ENCODE assay signal across 8 cellular contexts in the genomic region with DNA sequence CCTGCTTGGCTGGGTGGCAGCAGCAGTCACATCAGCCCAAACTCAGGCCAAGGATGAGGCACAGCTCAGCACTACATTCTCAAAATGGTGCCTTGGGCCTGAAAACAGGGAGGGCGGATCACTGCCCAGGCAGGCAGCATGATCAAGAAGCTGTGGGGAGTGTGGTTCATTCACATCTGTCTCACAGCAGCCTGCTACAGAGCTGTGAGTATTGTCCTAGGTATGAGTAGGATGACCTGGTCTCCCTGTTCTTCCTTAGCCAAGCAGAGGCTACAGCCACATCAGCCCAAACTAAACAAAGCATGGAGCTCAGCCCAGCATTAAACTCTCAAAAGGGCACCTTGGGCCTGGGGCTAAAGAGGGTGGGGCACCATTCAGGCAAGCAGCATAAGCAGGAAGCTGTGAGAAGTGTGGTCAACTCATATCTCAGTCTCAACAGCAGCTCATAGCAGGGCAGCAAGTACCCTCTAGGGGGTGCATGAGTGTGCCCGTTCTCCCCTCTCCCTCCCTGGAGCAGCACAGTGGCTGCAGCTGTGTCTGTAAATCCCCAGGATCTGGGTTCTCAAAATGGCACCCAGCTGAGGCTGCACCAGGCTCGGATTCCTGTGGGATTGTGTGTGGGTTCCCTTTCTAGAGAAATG.
DNase-seq lines count a peak whose midpoint lies in the region; ATAC-seq, FAIRE-seq and TF ChIP-seq lines count a peak whose summit lies in the region.

No MANE protein-coding gene starts in this region.

- intact Hi-C loops in kidney (cut with DNase I): no loop called here

- H3K36me3 ChIP-seq in kidney (ENCODE audit: control insufficient read depth in 1 of 2, insufficient read depth in 2 of 2, low read length in 2 of 2) (no peaks in the 10 kb centered on the region), smooth muscle cell (ENCODE audit: low read depth) (no peaks in the 10 kb centered on the region)

- FAIRE-seq in kidney (lab: Jason Lieb, UNC): no peak

- no peak overlapping the region for H3K4me2 ChIP-seq in smooth muscle cell

- no peaks in the 10 kb centered on the region for H3K79me2 ChIP-seq in smooth muscle cell (ENCODE audit: low read depth)

- no peaks in the 10 kb centered on the region for H3K9me3 ChIP-seq in kidney (ENCODE audit: control insufficient read depth in 1 of 2, low read length in 2 of 2)
- no peaks in the 10 kb centered on the region for H3K9me3 ChIP-seq in smooth muscle cell (replicated peaks; ENCODE audit: low read depth)

- no peaks in the 10 kb centered on the region for H3F3A ChIP-seq in smooth muscle cell (ENCODE audit: low read depth)

- no peak overlapping the region for H3K4me3 ChIP-seq in kidney (ENCODE audit: low read length in 2 of 2)
- no peak overlapping the region for H3K4me3 ChIP-seq in smooth muscle cell

- WGBS in smooth muscle cell (ENCODE audit: low lambda C conversion rate): 57% methylated on average over 3 of the region's 3 CpGs

- DNase-seq in OCI-M1 (lab: John Stamatoyannopoulos, UW): peak; percentile 77
- peak; percentile 4 for DNase-seq in activated T-helper 9 cell treated with anti-CD3 and anti-CD28 coated beads, Interleukin-2, amount 50 U/mL, for 16 hours (ENCODE audit: low read depth)
- no peak for DNase-seq in kidney
- peak; percentile 44 for DNase-seq in stimulated activated naive CD8-positive, alpha-beta T cell treated with anti-CD3 and anti-CD28 coated beads, Interleukin-15, Interleukin-2, amounts not matched to agents 100 U/mL and 50 U/mL, for 24 hours
- DNase-seq in smooth muscle cell (lab: John Stamatoyannopoulos, UW; ENCODE audit: unreplicated experiment): no peak

- no peaks in the 10 kb centered on the region for H4K20me1 ChIP-seq in smooth muscle cell (ENCODE audit: low read depth)

- ATAC-seq in GM18511 (IDR thresholded peaks at IDR 0.05; ENCODE audit: unreplicated experiment) (peak; percentile 99), HG02884 (IDR thresholded peaks at IDR 0.05; ENCODE audit: unreplicated experiment) (peak; percentile 96)
- ATAC-seq in stimulated activated naive CD8-positive, alpha-beta T cell treated with anti-CD3 and anti-CD28 coated beads, Interleukin-15, Interleukin-2, amounts not matched to agents 100 U/mL and 50 U/mL, for 24 hours: peak; percentile 96

- no peak overlapping the region for H2AFZ ChIP-seq in smooth muscle cell (ENCODE audit: low read depth)

- no peak overlapping the region for H3K9ac ChIP-seq in kidney (ENCODE audit: low read length in 2 of 2)
- H3K9ac ChIP-seq in smooth muscle cell (ENCODE audit: low read depth): no peak overlapping the region

- H3K27me3 ChIP-seq in smooth muscle cell (ENCODE audit: low read depth): no peaks in the 10 kb centered on the region

- peak overlapping the region; percentile 53 for H3K27ac ChIP-seq in 22Rv1
- no peak overlapping the region for H3K27ac ChIP-seq in kidney (ENCODE audit: low read depth in 2 of 2, low read length in 2 of 2)
- no peak overlapping the region for H3K27ac ChIP-seq in smooth muscle cell (ENCODE audit: low read depth)

- peak; percentile 44 for TF ChIP-seq CTCF in 22Rv1 (IDR thresholded peaks at IDR 0.05)
- peak; percentile 2 for TF ChIP-seq CTCF in kidney (IDR thresholded peaks at IDR 0.05; ENCODE audit: borderline replicate concordance, extremely low read depth, insufficient read depth)
- TF ChIP-seq CTCF in smooth muscle cell (IDR thresholded peaks at IDR 0.05; ENCODE audit: borderline replicate concordance, insufficient read depth, poor library complexity, severe bottlenecking): no peak

- no peaks in the 10 kb centered on the region for H3K4me1 ChIP-seq in kidney (ENCODE audit: control insufficient read depth in 1 of 2, insufficient read depth in 1 of 2, low read depth in 1 of 2, low read length in 2 of 2)
- H3K4me1 ChIP-seq in smooth muscle cell (ENCODE audit: low read depth): no peaks in the 10 kb centered on the region

Comparison
In these comparisons a context has a peak if more than half of its experiments do, and no peak if none do; other contexts are left out.
1. DNase-seq: peak in OCI-M1 (single experiment), activated T-helper 9 cell treated with anti-CD3 and anti-CD28 coated beads, Interleukin-2, amount 50 U/mL, for 16 hours (single experiment) and stimulated activated naive CD8-positive, alpha-beta T cell treated with anti-CD3 and anti-CD28 coated beads, Interleukin-15, Interleukin-2, amounts not matched to agents 100 U/mL and 50 U/mL, for 24 hours (single experiment); none in kidney (single experiment) and smooth muscle cell (single experiment).
2. Peak in every context shown above with its lines, with median percentiles within 50 percentile points of each other: ATAC-seq.